8 cellular contexts compared by ENCODE assay signal in genomic region chr22:37198290-37199102, GRCh38. TPM values are rescaled to one million over a fixed set of nuclear protein-coding genes. Genes with fewer than 3 reads are reported as not detected.
DNase-seq lines count a peak whose midpoint lies in the region; TF ChIP-seq lines count a peak whose summit lies in the region.

No MANE protein-coding gene starts in this region.

- DNase-seq in DMS79 treated with DMSO at 0.1 percent for 48 hours (lab: John Stamatoyannopoulos, UW) (peak; percentile 12), DMS79 (lab: John Stamatoyannopoulos, UW) (no peak), HuH-7.5 (ENCODE audit: low spot score) (peak; percentile 78), SK-MEL-5 (ENCODE audit: low read depth, low spot score) (peak; percentile 83), foreskin melanocyte (peak; percentile 67), neural progenitor cell (ENCODE audit: low spot score) (peak; percentile 88), stomach (peak; percentile 88)
- DNase-seq in activated naive CD4-positive, alpha-beta T cell treated with Interleukin-2 at 50 U/mL for 16 hours = peak; percentile 92

- TF ChIP-seq CTCF in neural progenitor cell (IDR thresholded peaks at IDR 0.05) (peak; percentile 82), stomach (IDR thresholded peaks at IDR 0.05) (peak in 5 of 7 experiments; percentile 48 to 95 (median 89))

- no peak for TF ChIP-seq EP300 in stomach (IDR thresholded peaks at IDR 0.05)

- H3K79me2 ChIP-seq in neural progenitor cell (ENCODE audit: low read depth) = no peaks in the 10 kb centered on the region

- H3K9me3 ChIP-seq in neural progenitor cell (ENCODE audit: low read depth) (no peaks in the 10 kb centered on the region), stomach (no peaks in the 10 kb centered on the region)

- 2% methylated on average over 21 to 51 of the region's 51 CpGs for WGBS in stomach, 5 donors

- H3K4me1 ChIP-seq in neural progenitor cell (no peaks in the 10 kb centered on the region), stomach (peaks cover 34 to 42% (median 40%) of the 10 kb centered on the region in 4 donors)

- H3K27me3 Mint-ChIP-seq in neural progenitor cell (ENCODE audit: insufficient read depth, low read depth) = peaks cover 4% of the 10 kb centered on the region

- H3K9me3 Mint-ChIP-seq in neural progenitor cell = peaks cover 5% of the 10 kb centered on the region

- peak overlapping the region; percentile 49 for H3K9ac ChIP-seq in neural progenitor cell

- intact Hi-C loops in stomach (cut with DNase I; ENCODE audit: low total_unique reads) = no loop called here

- H4K20me1 ChIP-seq in neural progenitor cell (ENCODE audit: low read depth) = no peaks in the 10 kb centered on the region

- H3K36me3 Mint-ChIP-seq in neural progenitor cell = peaks cover 5% of the 10 kb centered on the region

- H3K36me3 ChIP-seq in neural progenitor cell = no peaks in the 10 kb centered on the region
- H3K36me3 ChIP-seq in stomach = no peaks in the 10 kb centered on the region

- H2AFZ ChIP-seq in neural progenitor cell (replicated peaks) = peak overlapping the region; percentile 60

- in situ Hi-C loops in SK-MEL-5 (cut with HindIII; ENCODE audit: low pct_unique_long_range_greater_than_20kb, low sequenced_read_pairs) = loop anchor here (25.0 kb wide), 1 partner anchor 136 kb away; the partner anchor contains the start of gene KCTD17

- no peaks in the 10 kb centered on the region for H3K27me3 ChIP-seq in neural progenitor cell
- H3K27me3 ChIP-seq in stomach = no peaks in the 10 kb centered on the region

- peak overlapping the region; percentile 87 for H3K4me3 Mint-ChIP-seq in neural progenitor cell

- H3K4me3 ChIP-seq in neural progenitor cell (peak overlapping the region; percentile 60), stomach (peak overlapping the region; percentile 57 to 76 (median 62))

- H3K27ac ChIP-seq in neural progenitor cell = peak overlapping the region; percentile 27
- H3K27ac ChIP-seq in stomach = peak overlapping the region; percentile 91 to 97 (median 97)

- peaks cover 32% of the 10 kb centered on the region for H3K4me1 Mint-ChIP-seq in neural progenitor cell

- no peak for TF ChIP-seq POLR2A in stomach (IDR thresholded peaks at IDR 0.05)

- peak overlapping the region; percentile 94 for H3K4me2 ChIP-seq in neural progenitor cell

- no peak overlapping the region for H3K27ac Mint-ChIP-seq in neural progenitor cell

- H3F3A ChIP-seq in neural progenitor cell (ENCODE audit: low read depth) = peaks cover 14% of the 10 kb centered on the region

RNA-seq across cellular contexts. Expression of gene C1QTNF6, which starts 10.4 kb away (rescaled TPM):
- 5.9 and 7.6 TPM in 2 replicates for total RNA-seq in SK-MEL-5 (2014; rRNA removed; shearing (Covaris generic))
- 14.7 and 17.1 TPM in 2 replicates for polyA plus RNA-seq in SK-MEL-5 (2015; cell fraction: cytosol; rRNA removed)
- polyA plus RNA-seq in SK-MEL-5 (2015; cell fraction: nucleus; rRNA removed) = 41.9 and 49.4 TPM in 2 replicates
- 7.2 and 12.2 TPM in 2 replicates for total RNA-seq in neural progenitor cell (ENCODE audit: low replicate concordance)
- 10 to 100 TPM in 1 of 5 donors, 1 to 10 TPM in 2, under 1 TPM in 1, not detected in 1; 0.45 to 10.4 (median 3.0) TPM for total RNA-seq in stomach
- polyA plus RNA-seq in stomach = 1 to 10 TPM; 2.3 to 4.5 (median 4.1) TPM

RNA-seq across cellular contexts. Expression of gene SSTR3, which starts 13.8 kb away (rescaled TPM):
- total RNA-seq in SK-MEL-5 (2014; rRNA removed; shearing (Covaris generic)) = not detected in 2 replicates
- polyA plus RNA-seq in SK-MEL-5 (2015; cell fraction: cytosol; rRNA removed) = not detected in 2 replicates
- polyA plus RNA-seq in SK-MEL-5 (2015; cell fraction: nucleus; rRNA removed) = not detected in 2 replicates
- 0.19 and 0.53 TPM in 2 replicates for total RNA-seq in neural progenitor cell (ENCODE audit: low replicate concordance)
- total RNA-seq in stomach = under 1 TPM in 1 of 5 donors, not detected in 4; 0.37 TPM
- under 1 TPM in 2 of 3 donors, not detected in 1; 0.05 to 0.12 TPM for polyA plus RNA-seq in stomach

RNA-seq across cellular contexts. Expression of gene RAC2, which starts 45.6 kb away (rescaled TPM):
- total RNA-seq in SK-MEL-5 (2014; rRNA removed; shearing (Covaris generic)) = not detected in 2 replicates
- 0.14 TPM in 1 of 2 replicates, not detected in the other for polyA plus RNA-seq in SK-MEL-5 (2015; cell fraction: cytosol; rRNA removed)
- polyA plus RNA-seq in SK-MEL-5 (2015; cell fraction: nucleus; rRNA removed) = not detected in 2 replicates
- total RNA-seq in neural progenitor cell (ENCODE audit: low replicate concordance) = 1.7 and 2.1 TPM in 2 replicates
- total RNA-seq in stomach = 10 to 100 TPM in 3 of 5 donors, 1 to 10 TPM in 2; 1.8 to 50.4 (median 14.2) TPM
- 10 to 100 TPM; 17.6 to 23.8 (median 22.8) TPM for polyA plus RNA-seq in stomach

RNA-seq across cellular contexts. Expression of gene IL2RB, which starts 48.8 kb away (rescaled TPM):
- total RNA-seq in SK-MEL-5 (2014; rRNA removed; shearing (Covaris generic)) = 0.03 TPM in 1 of 2 replicates, not detected in the other
- 0.33 and 0.82 TPM in 2 replicates for polyA plus RNA-seq in SK-MEL-5 (2015; cell fraction: cytosol; rRNA removed)
- polyA plus RNA-seq in SK-MEL-5 (2015; cell fraction: nucleus; rRNA removed) = 0.39 TPM in 1 of 2 replicates, not detected in the other
- total RNA-seq in neural progenitor cell (ENCODE audit: low replicate concordance) (0.62 TPM in 1 of 2 replicates, not detected in the other), stomach (1 to 10 TPM in 2 of 5 donors, under 1 TPM in 1, not detected in 2; 0.73 to 5.3 (median 5.2) TPM)
- polyA plus RNA-seq in stomach = 1 to 10 TPM in 1 of 3 donors, under 1 TPM in 2; 0.44 to 2.6 (median 0.58) TPM
